In the genomic region with DNA sequence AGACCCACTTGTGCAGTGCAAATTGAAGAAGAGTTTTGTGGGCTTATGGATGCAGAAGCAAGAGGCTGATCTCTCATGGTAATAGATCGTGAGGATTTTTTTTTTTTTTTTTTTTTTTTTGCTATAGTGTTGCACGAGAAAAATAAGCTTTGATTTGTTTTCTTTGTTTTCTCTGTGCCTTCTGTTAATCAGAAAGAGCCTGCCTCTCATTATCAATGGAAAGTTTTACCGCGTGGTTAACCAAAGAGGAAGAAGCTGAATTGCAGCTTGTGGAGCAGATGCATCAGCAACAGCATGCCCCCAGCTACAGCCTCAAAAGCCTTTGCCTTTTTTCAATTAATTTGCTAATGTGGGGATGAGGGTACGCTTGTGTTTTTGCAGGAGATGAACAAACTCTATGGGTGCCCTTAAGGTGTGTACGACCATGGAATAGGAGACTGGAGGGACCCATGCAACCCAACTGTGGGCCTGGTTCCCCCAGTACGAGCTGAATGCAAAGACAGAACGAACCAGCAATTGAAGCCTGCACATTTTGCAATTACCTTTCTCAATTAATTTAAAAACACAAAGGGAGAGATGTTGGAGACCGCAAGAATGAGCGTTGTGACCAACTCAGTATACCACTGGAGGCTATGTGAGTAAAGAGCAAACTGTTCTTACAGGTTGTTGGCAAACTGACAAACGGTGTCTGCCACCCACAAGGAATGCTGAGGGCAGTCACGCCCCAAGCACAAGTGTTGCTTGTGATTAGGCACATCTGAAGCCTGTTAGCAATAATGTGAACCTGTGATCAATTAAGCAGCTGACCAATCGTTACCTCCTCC, we compare ENCODE assay signal across 8 cellular contexts. TPM values are rescaled to one million over a fixed set of nuclear protein-coding genes. Genes with fewer than 3 reads are reported as not detected.
A peak's percentile ranks its signal among the peaks of the same experiment; 100 is the strongest.
DNase-seq lines count a peak whose midpoint lies in the region; ATAC-seq and TF ChIP-seq lines count a peak whose summit lies in the region.
"Had no signal": no experiment of that assay in that cellular context is flagged by ENCODE, and none has a peak within 500 bp of the region (broad histone marks: within the 10 kb centered on the region; RNA-seq: fewer than 3 reads in every experiment).

No MANE protein-coding gene starts in this region.

- intact Hi-C loops in esophagus muscularis mucosa (cut with DNase I) = no loop called here

- no peak overlapping the region for H3K4me3 ChIP-seq in esophagus muscularis mucosa

- H3K27me3 ChIP-seq in esophagus muscularis mucosa = no peaks in the 10 kb centered on the region

- no peaks in the 10 kb centered on the region for H3K4me1 ChIP-seq in esophagus muscularis mucosa

- DNase-seq in SIG-M5 treated with dmso at 0.1 percent for 504 hours (lab: John Stamatoyannopoulos, UW; ENCODE audit: unreplicated experiment) (peak; percentile 82), mucosa of gallbladder (ENCODE audit: low spot score) (peak; percentile 41), esophagus muscularis mucosa (ENCODE audit: extremely low spot score) (no peak), epidermal melanocyte (ENCODE audit: insufficient read length, low spot score) (no peak)
- DNase-seq: NCI-H1436 had no signal

- TF ChIP-seq EP300 in esophagus muscularis mucosa (IDR thresholded peaks at IDR 0.05) = no peak

- TF ChIP-seq CTCF in esophagus muscularis mucosa (IDR thresholded peaks at IDR 0.05) = no peak

- WGBS in esophagus muscularis mucosa = 73% methylated on average over 13 of the region's 13 CpGs

- no peak for TF ChIP-seq POLR2A in esophagus muscularis mucosa (IDR thresholded peaks at IDR 0.05; ENCODE audit: low read depth)

- ATAC-seq in GM18867 (IDR thresholded peaks at IDR 0.05; ENCODE audit: unreplicated experiment) (peak; percentile 70), HG02798 (IDR thresholded peaks at IDR 0.05; ENCODE audit: poor library complexity, unreplicated experiment) (peak; percentile 40), GM21619 (IDR thresholded peaks at IDR 0.05; ENCODE audit: unreplicated experiment) (no peak)

- no peak overlapping the region for H3K27ac ChIP-seq in esophagus muscularis mucosa (replicated peaks in 1 of 4)

- H3K36me3 ChIP-seq in esophagus muscularis mucosa = no peaks in the 10 kb centered on the region

- H3K9me3 ChIP-seq in esophagus muscularis mucosa = peaks cover 0 to 6% (median 3%) of the 10 kb centered on the region in 4 donors

RNA-seq across cellular contexts. Expression of a gene that starts 58.6 kb away (rescaled TPM):
- total RNA-seq in mucosa of gallbladder (21.8 TPM), esophagus muscularis mucosa (10 to 100 TPM; 44.3 to 46.1 (median 44.7) TPM)

Comparison
In these comparisons a context has a peak if more than half of its experiments do, and no peak if none do; other contexts are left out.
1. DNase-seq: peak in SIG-M5 treated with dmso at 0.1 percent for 504 hours (single experiment) and mucosa of gallbladder (single experiment); none in esophagus muscularis mucosa (single experiment) and epidermal melanocyte (single experiment).